In the genomic region with DNA sequence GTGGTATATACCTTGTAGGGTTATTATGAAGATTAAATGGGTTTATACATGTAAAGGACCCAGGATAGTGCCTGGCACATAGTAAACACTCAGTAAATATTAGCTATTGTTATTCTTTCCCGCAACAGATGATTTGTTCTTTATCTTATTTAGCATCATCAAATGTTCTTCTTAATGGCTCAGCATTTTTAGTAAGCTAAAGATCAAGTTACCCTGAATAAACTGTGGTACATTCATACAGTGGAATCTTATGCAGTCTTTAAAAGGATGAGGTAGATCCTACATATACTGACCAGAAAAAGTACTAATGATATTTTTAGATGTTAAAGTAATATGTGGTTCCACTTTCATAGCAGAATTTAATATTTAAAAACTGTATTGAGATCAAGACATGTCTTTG, we compare ENCODE assay signal across 2 cellular contexts.
TF ChIP-seq lines count a peak whose summit lies in the region.

No MANE protein-coding gene starts in this region.

TF ChIP-seq in SK-N-SH treated with all-trans-retinoic acid at 6 μM for 48 hours, 23 proteins besides CTCF, POLR2A, EP300 and RAD21:
- TF ChIP-seq, protein P1, sequence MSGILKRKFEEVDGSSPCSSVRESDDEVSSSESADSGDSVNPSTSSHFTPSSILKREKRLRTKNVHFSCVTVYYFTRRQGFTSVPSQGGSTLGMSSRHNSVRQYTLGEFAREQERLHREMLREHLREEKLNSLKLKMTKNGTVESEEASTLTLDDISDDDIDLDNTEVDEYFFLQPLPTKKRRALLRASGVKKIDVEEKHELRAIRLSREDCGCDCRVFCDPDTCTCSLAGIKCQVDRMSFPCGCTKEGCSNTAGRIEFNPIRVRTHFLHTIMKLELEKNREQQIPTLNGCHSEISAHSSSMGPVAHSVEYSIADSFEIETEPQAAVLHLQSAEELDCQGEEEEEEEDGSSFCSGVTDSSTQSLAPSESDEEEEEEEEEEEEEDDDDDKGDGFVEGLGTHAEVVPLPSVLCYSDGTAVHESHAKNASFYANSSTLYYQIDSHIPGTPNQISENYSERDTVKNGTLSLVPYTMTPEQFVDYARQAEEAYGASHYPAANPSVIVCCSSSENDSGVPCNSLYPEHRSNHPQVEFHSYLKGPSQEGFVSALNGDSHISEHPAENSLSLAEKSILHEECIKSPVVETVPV (CRISPR knock-in tag; IDR thresholded peaks at IDR 0.05): no peak
- peak; percentile 81 for TF ChIP-seq ZNF8 (CRISPR knock-in tag; IDR thresholded peaks at IDR 0.05)
- TF ChIP-seq CSDC2 (CRISPR knock-in tag; IDR thresholded peaks at IDR 0.05): no peak
TF ChIP-seq in SK-N-SH treated with all-trans-retinoic acid at 6 μM for 48 hours: peak in this region for 1.

TF ChIP-seq in SK-N-SH, 30 proteins besides CTCF, POLR2A, EP300 and RAD21 (continued from another document):
- no peak for TF ChIP-seq USF1 (IDR thresholded peaks at IDR 0.05; ENCODE audit: borderline replicate concordance, low read depth)
- no peak for TF ChIP-seq TCF12 (IDR thresholded peaks at IDR 0.05)
